Comparison of ENCODE assay signal across 9 cellular contexts in the genomic region with DNA sequence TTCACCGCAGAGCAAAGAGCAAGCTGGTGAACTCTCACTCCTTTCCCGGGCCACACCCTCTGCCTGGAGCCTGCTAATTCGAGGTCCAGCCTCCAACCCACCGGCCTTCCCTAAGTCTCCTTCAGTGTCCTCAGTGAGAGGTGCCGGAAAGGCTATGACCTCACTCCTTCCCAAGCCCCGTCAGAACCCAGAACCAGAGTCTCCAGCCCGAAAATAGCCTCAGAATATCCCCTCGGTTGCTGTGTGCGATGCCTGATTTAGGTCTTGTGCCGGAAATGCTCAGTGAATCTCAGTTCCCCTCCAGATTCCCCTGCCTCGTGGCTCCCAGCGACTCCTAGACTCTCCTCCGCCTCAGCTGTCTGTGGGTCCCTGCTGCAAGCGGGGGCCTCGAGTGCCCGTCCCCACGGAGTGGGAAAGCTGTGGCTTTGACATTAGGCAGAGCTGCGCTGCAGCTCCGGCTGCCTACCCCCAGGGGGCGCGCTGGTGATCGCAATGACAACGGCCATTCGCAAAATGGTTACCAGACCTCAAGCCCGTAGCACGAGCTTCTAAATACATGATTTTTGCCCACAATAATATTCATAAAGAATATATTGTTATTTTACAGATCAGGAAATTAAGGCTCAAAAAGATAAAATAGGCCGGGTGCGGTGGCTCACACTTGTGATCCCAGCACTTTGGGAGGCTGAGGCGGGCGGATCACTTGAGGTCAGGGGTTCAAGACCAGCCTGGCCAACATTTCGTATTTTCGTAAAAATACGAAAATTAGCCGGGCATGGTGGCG. TPM values are rescaled to one million over a fixed set of nuclear protein-coding genes. Genes with fewer than 3 reads are reported as not detected.
A peak's percentile ranks its signal among the peaks of the same experiment; 100 is the strongest.
DNase-seq lines count a peak whose midpoint lies in the region; ATAC-seq and TF ChIP-seq lines count a peak whose summit lies in the region.
"Had no signal": no experiment of that assay in that cellular context is flagged by ENCODE, and none has a peak within 500 bp of the region (broad histone marks: within the 10 kb centered on the region; RNA-seq: fewer than 3 reads in every experiment).

No MANE protein-coding gene starts in this region.

- no peaks in the 10 kb centered on the region for H3K9me3 Mint-ChIP-seq in activated naive CD4-positive, alpha-beta T cell treated with anti-CD3 and anti-CD28 coated beads, Interleukin-2, amount 50 U/mL, for 72 hours

- no peak for TF ChIP-seq POLR2A in tibial nerve (IDR thresholded peaks at IDR 0.05)

- H3K27me3 ChIP-seq in HL-60 (ENCODE audit: insufficient read depth, poor library complexity, severe bottlenecking) = no peaks in the 10 kb centered on the region
- peaks cover 3% of the 10 kb centered on the region for H3K27me3 ChIP-seq in cardiac muscle cell
- no peaks in the 10 kb centered on the region for H3K27me3 ChIP-seq in tibial nerve

- DNase-seq in COLO829 (ENCODE audit: low spot score) (peak; percentile 89), HL-60 (ENCODE audit: low read depth in 1 of 2, low spot score in 1 of 2) (peak in 1 of 2 experiments; percentile 73), cardiac muscle cell (ENCODE audit: low read depth in 1 of 2, low spot score in 1 of 2) (peak; percentile 78 to 95), pons (ENCODE audit: low spot score) (peak; percentile 47), tibial nerve (ENCODE audit: low spot score in 2 of 2) (peak; percentile 77 to 86)
- DNase-seq in activated naive CD4-positive, alpha-beta T cell treated with anti-CD3 and anti-CD28 coated beads, Interleukin-2, amount 50 U/mL, for 72 hours (ENCODE audit: low spot score in 2 of 2) = peak; percentile 64 to 86

- H3K27ac ChIP-seq in HL-60 (replicated peaks) (no peak overlapping the region), cardiac muscle cell (no peak overlapping the region), tibial nerve (peak overlapping the region; percentile 70 to 87 (median 84))

- no peaks in the 10 kb centered on the region for H3K9me3 ChIP-seq in cardiac muscle cell (ENCODE audit: low read depth)
- H3K9me3 ChIP-seq in tibial nerve = no peaks in the 10 kb centered on the region

- H3K36me3 Mint-ChIP-seq in activated naive CD4-positive, alpha-beta T cell treated with anti-CD3 and anti-CD28 coated beads, Interleukin-2, amount 50 U/mL, for 72 hours = no peaks in the 10 kb centered on the region

- ATAC-seq in SK-N-SH treated with all-trans-retinoic acid at 6 μM for 48 hours = peak; percentile 95
- ATAC-seq in activated naive CD4-positive, alpha-beta T cell treated with anti-CD3 and anti-CD28 coated beads, Interleukin-2, amount 50 U/mL, for 72 hours = peak; percentile 77 to 86
- no peak for ATAC-seq in HG03432 (IDR thresholded peaks at IDR 0.05; ENCODE audit: unreplicated experiment)

- peak overlapping the region in 1 of 2 donors; percentile 86 for H3K27ac Mint-ChIP-seq in activated naive CD4-positive, alpha-beta T cell treated with anti-CD3 and anti-CD28 coated beads, Interleukin-2, amount 50 U/mL, for 72 hours

- WGBS in tibial nerve, 2 donors = 20 to 24% methylated on average over 35 of the region's 35 CpGs

- no peaks in the 10 kb centered on the region for H3K36me3 ChIP-seq in cardiac muscle cell
- no peaks in the 10 kb centered on the region for H3K36me3 ChIP-seq in tibial nerve

- TF ChIP-seq EP300 in tibial nerve (IDR thresholded peaks at IDR 0.05) = no peak

- H3K4me1 ChIP-seq in cardiac muscle cell (ENCODE audit: low read depth) = peaks cover 8% of the 10 kb centered on the region
- H3K4me1 ChIP-seq in tibial nerve = peaks cover 0 to 25% (median 0%) of the 10 kb centered on the region in 4 donors

- TF ChIP-seq CTCF in HL-60 (IDR thresholded peaks at IDR 0.05; ENCODE audit: insufficient read depth, low read length) = peak; percentile 97
- TF ChIP-seq CTCF in cardiac muscle cell (IDR thresholded peaks at IDR 0.05; ENCODE audit: low read depth, low read length) = peak; percentile 99
- peak; percentile 92 to 95 (median 94) for TF ChIP-seq CTCF in tibial nerve (IDR thresholded peaks at IDR 0.05)

- H3K4me3 ChIP-seq in HL-60 (replicated peaks; ENCODE audit: insufficient read depth, low read length) (no peak overlapping the region), cardiac muscle cell (no peak overlapping the region), tibial nerve (peak overlapping the region in 3 of 4 donors; percentile 10 to 34 (median 20))

TF ChIP-seq in SK-N-SH treated with all-trans-retinoic acid at 6 μM for 48 hours, 23 proteins besides CTCF, POLR2A, EP300 and RAD21:
- TF ChIP-seq ZFP3 (CRISPR knock-in tag; IDR thresholded peaks at IDR 0.05) = 0 out of 2 replicates have a peak, but pooled peaks have one; percentile 52
- TF ChIP-seq PPARA (CRISPR knock-in tag; IDR thresholded peaks at IDR 0.05; ENCODE audit: borderline replicate concordance) = no peak
- TF ChIP-seq GLIS3 (CRISPR knock-in tag; IDR thresholded peaks at IDR 0.05) = no peak

RNA-seq across cellular contexts. Expression of a gene that starts 4.2 kb away (rescaled TPM):
- not detected for total RNA-seq in activated naive CD4-positive, alpha-beta T cell treated with anti-CD3 and anti-CD28 coated beads, Interleukin-2, amount 50 U/mL, for 72 hours
- total RNA-seq in cardiac muscle cell (0.12 TPM in 1 of 2 replicates, not detected in the other), tibial nerve (not detected)
- not detected in 2 replicates for polyA plus RNA-seq in cardiac muscle cell
- total RNA-seq: T-helper 1 cell treated with Interleukin-12 subunit alpha and Interleukin-12 subunit beta and Interleukin-4 antibody, amounts not matched to agents 30 ng/mL and 1 ng/mL, for 36 hours had no signal

RNA-seq across cellular contexts. Expression of a gene that starts 46.6 kb away (rescaled TPM):
- total RNA-seq in activated naive CD4-positive, alpha-beta T cell treated with anti-CD3 and anti-CD28 coated beads, Interleukin-2, amount 50 U/mL, for 72 hours = 1 to 10 TPM in 1 of 2 donors, under 1 TPM in 1; 0.16 to 2.0 TPM
- total RNA-seq in cardiac muscle cell (0.14 TPM in 1 of 2 replicates, not detected in the other), tibial nerve (1 to 10 TPM in 3 of 4 donors, under 1 TPM in 1; 0.60 to 9.2 (median 2.9) TPM)
- 0.28 TPM in 1 of 2 replicates, not detected in the other for polyA plus RNA-seq in cardiac muscle cell

Comparison
In these comparisons a context has a peak if more than half of its experiments do, and no peak if none do; other contexts are left out.
1. H3K27ac ChIP-seq: peak in tibial nerve (4 of 4); none in HL-60 (single experiment) and cardiac muscle cell (single experiment).
2. H3K4me3 ChIP-seq: peak in tibial nerve (3 of 4); none in HL-60 (single experiment) and cardiac muscle cell (single experiment).
3. Peak in every context shown above with its lines, with median percentiles within 50 percentile points of each other: CTCF ChIP-seq.